In the genomic region with DNA sequence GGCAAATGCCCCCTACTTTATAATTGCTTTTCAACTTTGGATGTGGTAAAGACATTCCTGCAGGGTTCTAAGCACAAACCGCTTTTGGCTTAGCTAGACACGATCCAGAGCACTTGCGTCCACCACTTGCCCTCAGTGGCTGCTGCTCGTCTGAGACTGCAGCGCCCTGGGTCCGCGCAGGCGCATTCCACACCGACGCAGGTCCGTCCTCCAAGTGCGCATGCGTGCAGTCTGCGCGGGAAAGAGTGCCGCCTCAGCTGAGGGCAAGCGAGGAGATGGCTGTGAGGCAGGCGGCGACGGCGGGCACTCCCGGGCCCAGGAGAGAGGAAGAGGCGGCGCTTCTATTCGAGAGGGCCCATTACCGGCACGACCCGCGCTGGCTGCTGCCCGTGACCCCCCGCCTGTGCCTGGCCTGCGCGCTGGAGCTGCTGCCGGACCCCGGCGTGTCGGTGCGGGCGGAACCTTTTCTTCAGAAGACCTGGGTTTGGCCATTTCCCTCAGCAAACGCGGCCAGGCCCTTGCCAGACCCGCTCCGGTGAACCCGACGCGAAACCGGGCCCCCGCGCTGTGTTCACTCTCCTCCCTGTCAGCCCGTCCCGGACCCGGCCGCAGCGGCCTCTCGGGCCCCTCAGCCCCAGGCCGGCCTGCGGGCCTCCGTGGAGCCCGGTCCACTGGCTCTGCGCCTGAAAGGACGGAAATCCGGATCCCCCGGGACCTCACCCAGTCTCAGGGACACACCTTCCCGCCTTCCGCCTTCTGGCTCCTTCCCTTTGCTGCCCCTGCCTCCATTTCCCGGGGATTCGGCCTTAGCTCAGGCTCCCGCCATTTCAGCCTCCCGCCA, we compare ENCODE assay signal across 8 cellular contexts. TPM values are rescaled to one million over a fixed set of nuclear protein-coding genes. Genes with fewer than 3 reads are reported as not detected.
DNase-seq lines count a peak whose midpoint lies in the region; ATAC-seq and TF ChIP-seq lines count a peak whose summit lies in the region.

A gene with protein sequence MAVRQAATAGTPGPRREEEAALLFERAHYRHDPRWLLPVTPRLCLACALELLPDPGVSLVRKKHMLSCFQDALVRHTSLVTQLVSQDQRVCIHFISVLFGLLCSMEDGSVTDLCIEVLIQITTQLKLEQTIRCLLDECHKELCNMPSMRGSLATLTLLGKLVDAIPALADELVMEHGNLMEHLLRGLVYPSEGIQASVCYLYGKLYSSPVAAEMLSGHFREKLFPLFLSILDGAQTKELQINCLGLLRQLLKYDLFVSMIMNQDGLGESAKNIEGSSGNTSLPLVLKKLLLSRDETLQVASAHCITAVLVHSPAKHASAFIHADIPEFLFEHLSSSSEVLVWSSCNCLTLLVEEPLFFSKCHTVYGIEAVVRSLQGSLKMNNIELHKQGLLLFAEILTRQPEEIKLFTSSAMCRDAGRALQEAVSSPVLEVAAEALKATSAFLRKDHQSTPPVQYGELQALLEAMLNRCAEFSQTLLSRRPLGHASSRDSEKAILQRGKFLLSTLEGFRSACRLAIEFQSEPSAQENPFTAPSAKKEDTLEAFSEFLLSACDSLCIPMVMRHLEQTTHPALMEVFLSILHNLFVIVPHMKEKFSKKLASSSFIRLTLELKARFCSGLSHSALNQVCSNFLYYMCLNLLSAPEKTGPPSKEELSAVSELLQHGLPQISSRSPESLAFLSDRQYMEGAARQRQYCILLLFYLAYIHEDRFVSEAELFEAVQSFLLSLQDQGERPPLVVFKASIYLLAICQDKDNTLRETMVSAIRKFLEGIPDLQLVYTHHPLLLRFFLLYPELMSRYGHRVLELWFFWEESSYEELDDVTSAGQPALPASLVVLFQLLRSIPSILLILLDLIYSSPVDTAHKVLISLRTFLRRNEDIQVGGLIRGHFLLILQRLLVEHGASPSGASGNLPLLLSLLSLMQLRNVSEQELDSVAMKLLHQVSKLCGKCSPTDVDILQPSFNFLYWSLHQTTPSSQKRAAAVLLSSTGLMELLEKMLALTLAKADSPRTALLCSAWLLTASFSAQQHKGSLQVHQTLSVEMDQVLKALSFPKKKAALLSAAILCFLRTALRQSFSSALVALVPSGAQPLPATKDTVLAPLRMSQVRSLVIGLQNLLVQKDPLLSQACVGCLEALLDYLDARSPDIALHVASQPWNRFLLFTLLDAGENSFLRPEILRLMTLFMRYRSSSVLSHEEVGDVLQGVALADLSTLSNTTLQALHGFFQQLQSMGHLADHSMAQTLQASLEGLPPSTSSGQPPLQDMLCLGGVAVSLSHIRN (plus strand): TSS at position 240 of the 841 bp plus-strand sequence. CDS start 36 bp downstream, at position 276.

- H3K36me3 Mint-ChIP-seq in H9 (ENCODE audit: insufficient read depth in 1 of 3, low read depth in 3 of 3) = 0 out of 7 replicates have a peak, but pooled peaks cover 0 to 1% (median 0%) of the 10 kb centered on the region in 3 experiments
- H3K36me3 Mint-ChIP-seq in neural progenitor cell = no peaks in the 10 kb centered on the region

- no peak within 1 kb of the TSS for H3K9ac ChIP-seq in H9 (ENCODE audit: extremely low read depth, insufficient read length, low read length)
- H3K9ac ChIP-seq in neural progenitor cell = no peak within 1 kb of the TSS

- no peak within 1 kb of the TSS for H2BK20ac ChIP-seq in H9 (ENCODE audit: low read depth, low read length, poor library complexity, severe bottlenecking)

- H3K18ac ChIP-seq in H9 (ENCODE audit: insufficient read length, low read depth, low read length) = peak within 1 kb of the TSS; percentile 56

- peaks cover 23% of the 10 kb centered on the region for H3F3A ChIP-seq in neural progenitor cell (ENCODE audit: low read depth)

- intact Hi-C loops in esophagus muscularis mucosa (cut with DNase I) = loop anchor here (10.0 kb wide), 1 partner anchor 135 kb away; the partner anchor contains the start of gene SREBF2

- H2BK12ac ChIP-seq in H9 (ENCODE audit: insufficient read length, low read depth, low read length) = no peak within 1 kb of the TSS

- no peak for TF ChIP-seq POLR2A in esophagus muscularis mucosa (IDR thresholded peaks at IDR 0.05; ENCODE audit: low read depth)

- no peak within 1 kb of the TSS for H4K5ac ChIP-seq in H9 (ENCODE audit: insufficient read length, low read depth, low read length)

- no peak for ATAC-seq in GM21381 (IDR thresholded peaks at IDR 0.05; ENCODE audit: unreplicated experiment)

- DNase-seq in H9 = peak; percentile 85
- DNase-seq in activated CD8-positive, alpha-beta memory T cell treated with anti-CD3 and anti-CD28 coated beads, Interleukin-2, amount 50 U/mL, for 48 hours = peak; percentile 97
- no peak for DNase-seq in esophagus muscularis mucosa (ENCODE audit: extremely low spot score)
- DNase-seq in neural progenitor cell (ENCODE audit: low spot score) = peak; percentile 15
- DNase-seq in stimulated activated naive CD4-positive, alpha-beta T cell treated with Interleukin-2 at 50 U/mL for 16 hours (lab: John Stamatoyannopoulos, UW) = peak; percentile 88
- no peak for DNase-seq in dedifferentiated amniotic fluid mesenchymal stem cell (ENCODE audit: extremely low spot score)
- DNase-seq in NCI-H1048 (lab: John Stamatoyannopoulos, UW) = no peak

- H2AK5ac ChIP-seq in H9 (ENCODE audit: insufficient read length, low read length) = no peak within 1 kb of the TSS

- H3K9me3 Mint-ChIP-seq in H9 (no peaks in the 10 kb centered on the region), neural progenitor cell (no peaks in the 10 kb centered on the region)

- no peak within 1 kb of the TSS for H3K4ac ChIP-seq in H9 (ENCODE audit: low read depth, low read length)

- H4K20me1 ChIP-seq in H9 (ENCODE audit: control insufficient read depth, insufficient read depth, insufficient read length) = no peaks in the 10 kb centered on the region
- no peaks in the 10 kb centered on the region for H4K20me1 ChIP-seq in neural progenitor cell (ENCODE audit: low read depth)

- H3K4me1 Mint-ChIP-seq in H9 = peaks cover 11 to 12% of the 10 kb centered on the region in 2 experiments
- H3K4me1 Mint-ChIP-seq in neural progenitor cell = peaks cover 8% of the 10 kb centered on the region

- H3K27ac Mint-ChIP-seq in H9 = peak within 1 kb of the TSS in 1 of 3 experiments; percentile 13; a peak in 1 of 7 replicates
- H3K27ac Mint-ChIP-seq in neural progenitor cell = no peak within 1 kb of the TSS

- H2BK5ac ChIP-seq in H9 (ENCODE audit: insufficient read length, low read length) = no peak within 1 kb of the TSS

- H3K4me1 ChIP-seq in H9 (ENCODE audit: insufficient read depth, low read length) (no peaks in the 10 kb centered on the region), esophagus muscularis mucosa (peaks cover 19 to 25% (median 20%) of the 10 kb centered on the region in 4 donors), neural progenitor cell (peaks cover 16% of the 10 kb centered on the region)

- H3K27me3 Mint-ChIP-seq in H9 (ENCODE audit: low read depth) (peaks cover 2% of the 10 kb centered on the region), neural progenitor cell (ENCODE audit: insufficient read depth, low read depth) (peaks cover 7% of the 10 kb centered on the region)

- H3K56ac ChIP-seq in H9 (ENCODE audit: insufficient read length, low read depth, low read length) = no peak within 1 kb of the TSS

- no peak within 1 kb of the TSS for H4K91ac ChIP-seq in H9 (ENCODE audit: insufficient read length, low read depth, low read length)

- no peak for TF ChIP-seq EP300 in esophagus muscularis mucosa (IDR thresholded peaks at IDR 0.05)

- no peak within 1 kb of the TSS for H2BK15ac ChIP-seq in H9 (ENCODE audit: low read depth, low read length)

- no CpG with 5 or more reads among the region's 69 CpGs for WGBS in H9 (ENCODE audit: extremely low coverage, insufficient read length, low lambda C conversion rate)
- 45% methylated on average over 39 of the region's 69 CpGs for WGBS in esophagus muscularis mucosa

- H3K79me2 ChIP-seq in H9 (ENCODE audit: insufficient read depth, low read length) (no peaks in the 10 kb centered on the region), neural progenitor cell (ENCODE audit: low read depth) (no peaks in the 10 kb centered on the region)

- H3K4me2 ChIP-seq in H9 (ENCODE audit: insufficient read depth, insufficient read length, low read length) = no peak within 1 kb of the TSS
- no peak within 1 kb of the TSS for H3K4me2 ChIP-seq in neural progenitor cell

- H3K23me2 ChIP-seq in H9 (ENCODE audit: insufficient read length, low read depth, low read length, poor library complexity, severe bottlenecking) = no peaks in the 10 kb centered on the region

- no peak within 1 kb of the TSS for H3T11ph ChIP-seq in H9 (ENCODE audit: low read length)

- H3K9me3 ChIP-seq in H9 (ENCODE audit: control insufficient read depth, low read depth, low read length) = no peaks in the 10 kb centered on the region
- no peaks in the 10 kb centered on the region for H3K9me3 ChIP-seq in esophagus muscularis mucosa
- H3K9me3 ChIP-seq in neural progenitor cell (ENCODE audit: low read depth) = no peaks in the 10 kb centered on the region

- H3K4me3 ChIP-seq in esophagus muscularis mucosa = peak within 1 kb of the TSS; percentile 22 to 45 (median 32)
- H3K4me3 ChIP-seq in neural progenitor cell = no peak within 1 kb of the TSS

- TF ChIP-seq CTCF in H9 (conservative IDR thresholded peaks at IDR 0.05) (no peak), esophagus muscularis mucosa (IDR thresholded peaks at IDR 0.05) (peak in 1 of 3 experiments; percentile 24), neural progenitor cell (IDR thresholded peaks at IDR 0.05) (no peak)

- H3K36me3 ChIP-seq in esophagus muscularis mucosa (peaks cover 0 to under 1% (median under 1%) of the 10 kb centered on the region in 4 donors), neural progenitor cell (no peaks in the 10 kb centered on the region)

- H2AFZ ChIP-seq in H9 (ENCODE audit: low read length) (no peak within 1 kb of the TSS), neural progenitor cell (replicated peaks) (no peak within 1 kb of the TSS)

- no peaks in the 10 kb centered on the region for H3K27me3 ChIP-seq in H9 (ENCODE audit: insufficient read depth, low read length)
- no peaks in the 10 kb centered on the region for H3K27me3 ChIP-seq in esophagus muscularis mucosa
- H3K27me3 ChIP-seq in neural progenitor cell = no peaks in the 10 kb centered on the region

- H3K4me3 Mint-ChIP-seq in H9 (no peak within 1 kb of the TSS), neural progenitor cell (no peak within 1 kb of the TSS)

- no peaks in the 10 kb centered on the region for H3K79me1 ChIP-seq in H9 (ENCODE audit: insufficient read depth, low read depth, low read length, poor library complexity, severe bottlenecking)

- H4K8ac ChIP-seq in H9 (replicated peaks; ENCODE audit: insufficient read length, low read depth, low read length) = no peak within 1 kb of the TSS

- no peak within 1 kb of the TSS for H3K27ac ChIP-seq in H9 (ENCODE audit: insufficient read length, low read depth, low read length)
- no peak within 1 kb of the TSS for H3K27ac ChIP-seq in esophagus muscularis mucosa (replicated peaks in 1 of 4)
- no peak within 1 kb of the TSS for H3K27ac ChIP-seq in neural progenitor cell

- H2BK120ac ChIP-seq in H9 (ENCODE audit: low read depth, low read length, poor library complexity, severe bottlenecking) = no peak within 1 kb of the TSS

- H3K14ac ChIP-seq in H9 (ENCODE audit: insufficient read depth, low read length) = no peak within 1 kb of the TSS; the same call in 1 of the 2 replicates

- no peak within 1 kb of the TSS for H3K23ac ChIP-seq in H9 (ENCODE audit: insufficient read length, low read depth, low read length)

RNA-seq across cellular contexts. Expression of the gene that starts here (rescaled TPM):
- total RNA-seq in H9 (2021) (0.20 TPM in 1 of 2 replicates, not detected in the other), esophagus muscularis mucosa (1 to 10 TPM in 1 of 4 donors, under 1 TPM in 3; 0.39 to 1.3 (median 0.44) TPM), neural progenitor cell (ENCODE audit: low replicate concordance) (0.25 TPM in 1 of 2 replicates, not detected in the other)

Comparison
In these comparisons a context has a peak if more than half of its experiments do, and no peak if none do; other contexts are left out.
1. Peak in DNase-seq in H9; RNA of the gene not detected or under 1 TPM.
2. Peak in DNase-seq in neural progenitor cell; RNA of the gene not detected or under 1 TPM.
3. DNase-seq: peak in activated CD8-positive, alpha-beta memory T cell treated with anti-CD3 and anti-CD28 coated beads, Interleukin-2, amount 50 U/mL, for 48 hours (single experiment) and stimulated activated naive CD4-positive, alpha-beta T cell treated with Interleukin-2 at 50 U/mL for 16 hours (single experiment); none in esophagus muscularis mucosa (single experiment), dedifferentiated amniotic fluid mesenchymal stem cell (single experiment) and NCI-H1048 (single experiment).